ENCODE assay signal across 11 cellular contexts in genomic region chr17:42363767-42364585, GRCh38. TPM values are rescaled to one million over a fixed set of nuclear protein-coding genes. Genes with fewer than 3 reads are reported as not detected.
DNase-seq lines count a peak whose midpoint lies in the region; ATAC-seq, FAIRE-seq and TF ChIP-seq lines count a peak whose summit lies in the region.
"Had no signal": no experiment of that assay in that cellular context is flagged by ENCODE, and none has a peak within 500 bp of the region (broad histone marks: within the 10 kb centered on the region; RNA-seq: fewer than 3 reads in every experiment).

No MANE protein-coding gene starts in this region.

- intact Hi-C loops in activated CD4-positive, alpha-beta memory T cell treated with anti-CD3 and anti-CD28 coated beads for 36 hours (cut with micrococcal nuclease) = loop anchor here (1.0 to 2.0 kb wide), 2 partner anchors 22 to 25 kb away; partner anchors contain the start of gene STAT3
- intact Hi-C loops in activated CD8-positive, alpha-beta T cell treated with anti-CD3 and anti-CD28 coated beads for 36 hours (cut with micrococcal nuclease) = no loop called here

- no peak for TF ChIP-seq CTCF in activated CD8-positive, alpha-beta T cell treated with anti-CD3 and anti-CD28 coated beads for 36 hours (IDR thresholded peaks at IDR 0.05)

- H3K4me1 ChIP-seq in skeletal muscle satellite cell (ENCODE audit: control insufficient read depth, insufficient read depth, low read length) = peaks cover 37% of the 10 kb centered on the region
- H3K4me1 ChIP-seq: foreskin keratinocyte had no signal

- H3K27me3 Mint-ChIP-seq in activated CD4-positive, alpha-beta memory T cell treated with anti-CD3 and anti-CD28 coated beads for 36 hours = no peaks in the 10 kb centered on the region
- H3K27me3 Mint-ChIP-seq in activated CD4-positive, alpha-beta memory T cell treated with anti-CD3 and anti-CD28 coated beads, Interleukin-2, amount 10 ng/mL, durations not matched to agents 7 days and 5 days = no peaks in the 10 kb centered on the region
- no peaks in the 10 kb centered on the region for H3K27me3 Mint-ChIP-seq in activated CD8-positive, alpha-beta T cell treated with anti-CD3 and anti-CD28 coated beads for 36 hours

- H3K27ac Mint-ChIP-seq in activated CD4-positive, alpha-beta memory T cell treated with anti-CD3 and anti-CD28 coated beads for 36 hours = peak overlapping the region; percentile 71
- no peak overlapping the region for H3K27ac Mint-ChIP-seq in activated CD4-positive, alpha-beta memory T cell treated with anti-CD3 and anti-CD28 coated beads, Interleukin-2, amount 10 ng/mL, durations not matched to agents 7 days and 5 days
- peak overlapping the region; percentile 87 for H3K27ac Mint-ChIP-seq in activated CD8-positive, alpha-beta T cell treated with anti-CD3 and anti-CD28 coated beads for 36 hours

- H3K4me3 Mint-ChIP-seq in activated CD4-positive, alpha-beta memory T cell treated with anti-CD3 and anti-CD28 coated beads for 36 hours = no peak overlapping the region
- H3K4me3 Mint-ChIP-seq in activated CD4-positive, alpha-beta memory T cell treated with anti-CD3 and anti-CD28 coated beads, Interleukin-2, amount 10 ng/mL, durations not matched to agents 7 days and 5 days = no peak overlapping the region
- peak overlapping the region; percentile 14 for H3K4me3 Mint-ChIP-seq in activated CD8-positive, alpha-beta T cell treated with anti-CD3 and anti-CD28 coated beads for 36 hours

- no peaks in the 10 kb centered on the region for H3K36me3 ChIP-seq in skeletal muscle satellite cell (ENCODE audit: insufficient read depth, low read length)

- peak; percentile 22 for ATAC-seq in activated CD8-positive, alpha-beta T cell treated with anti-CD3 and anti-CD28 coated beads for 36 hours
- ATAC-seq: foreskin keratinocyte had no signal

- peaks cover 34% of the 10 kb centered on the region for H3K36me3 Mint-ChIP-seq in activated CD4-positive, alpha-beta memory T cell treated with anti-CD3 and anti-CD28 coated beads for 36 hours
- H3K36me3 Mint-ChIP-seq in activated CD4-positive, alpha-beta memory T cell treated with anti-CD3 and anti-CD28 coated beads, Interleukin-2, amount 10 ng/mL, durations not matched to agents 7 days and 5 days (ENCODE audit: low read depth) = peaks cover 41% of the 10 kb centered on the region
- peaks cover 61% of the 10 kb centered on the region for H3K36me3 Mint-ChIP-seq in activated CD8-positive, alpha-beta T cell treated with anti-CD3 and anti-CD28 coated beads for 36 hours (ENCODE audit: low read depth)

- no peaks in the 10 kb centered on the region for H3K9me3 Mint-ChIP-seq in activated CD4-positive, alpha-beta memory T cell treated with anti-CD3 and anti-CD28 coated beads for 36 hours
- H3K9me3 Mint-ChIP-seq in activated CD4-positive, alpha-beta memory T cell treated with anti-CD3 and anti-CD28 coated beads, Interleukin-2, amount 10 ng/mL, durations not matched to agents 7 days and 5 days = no peaks in the 10 kb centered on the region
- H3K9me3 Mint-ChIP-seq in activated CD8-positive, alpha-beta T cell treated with anti-CD3 and anti-CD28 coated beads for 36 hours = peaks cover 4% of the 10 kb centered on the region

- H3K4me3 ChIP-seq in skeletal muscle satellite cell (ENCODE audit: low read length) = no peak overlapping the region

- peak overlapping the region; percentile 33 for H3K4me2 ChIP-seq in skeletal muscle satellite cell (ENCODE audit: low read length)

- peak; percentile 43 for DNase-seq in activated CD4-positive, alpha-beta memory T cell treated with anti-CD3 and anti-CD28 coated beads for 36 hours
- DNase-seq in activated CD4-positive, alpha-beta memory T cell treated with anti-CD3 and anti-CD28 coated beads, Interleukin-2, amount 10 ng/mL, durations not matched to agents 7 days and 5 days = no peak
- peak; percentile 27 for DNase-seq in activated CD8-positive, alpha-beta T cell treated with anti-CD3 and anti-CD28 coated beads for 36 hours
- peak; percentile 76 for DNase-seq in fibroblast of gingiva (ENCODE audit: low read depth)
- DNase-seq in NCI-H510A treated with DMSO at 0.1 percent for 48 hours (lab: John Stamatoyannopoulos, UW) = no peak
- DNase-seq in urothelium cell line (ENCODE audit: low spot score) = no peak
- DNase-seq in GM03348 (ENCODE audit: low spot score) = no peak
- DNase-seq: activated gamma-delta T cell, foreskin keratinocyte, midbrain had no signal

- H3K9me3 ChIP-seq in skeletal muscle satellite cell (replicated peaks; ENCODE audit: low read length) = no peaks in the 10 kb centered on the region

- H3K27me3 ChIP-seq in skeletal muscle satellite cell (ENCODE audit: control insufficient read depth, insufficient read depth, low read length) = no peaks in the 10 kb centered on the region
- H3K27me3 ChIP-seq: foreskin keratinocyte had no signal

- peaks cover 74% of the 10 kb centered on the region for H3K4me1 Mint-ChIP-seq in activated CD4-positive, alpha-beta memory T cell treated with anti-CD3 and anti-CD28 coated beads for 36 hours (ENCODE audit: low read depth)
- peaks cover 65% of the 10 kb centered on the region for H3K4me1 Mint-ChIP-seq in activated CD4-positive, alpha-beta memory T cell treated with anti-CD3 and anti-CD28 coated beads, Interleukin-2, amount 10 ng/mL, durations not matched to agents 7 days and 5 days
- peaks cover 73% of the 10 kb centered on the region for H3K4me1 Mint-ChIP-seq in activated CD8-positive, alpha-beta T cell treated with anti-CD3 and anti-CD28 coated beads for 36 hours (ENCODE audit: low read depth)

- H3K9ac ChIP-seq in skeletal muscle satellite cell (ENCODE audit: low read depth, low read length) = no peak overlapping the region

- no peak for FAIRE-seq in urothelium cell line (lab: Jason Lieb, UNC)

- CTCF ChIA-PET in activated CD4-positive, alpha-beta memory T cell treated with anti-CD3 and anti-CD28 coated beads for 36 hours (lab: Charles Lee) = interaction anchor here (0.9 to 2.1 kb wide), 3 partner anchors 25 to 66 kb away, joined by 4 to 5 read pairs (median 4); partner anchors contain the start of gene STAT3
- CTCF ChIA-PET in activated CD4-positive, alpha-beta memory T cell treated with anti-CD3 and anti-CD28 coated beads, Interleukin-2, amount 10 ng/mL, durations not matched to agents 7 days and 5 days (lab: Charles Lee) = no interaction called here
- CTCF ChIA-PET in activated CD8-positive, alpha-beta T cell treated with anti-CD3 and anti-CD28 coated beads for 36 hours (lab: Charles Lee) = interaction anchor here (0.7 to 1.4 kb wide), 4 partner anchors 11 to 39 kb away, joined by 3 to 6 read pairs (median 3); partner anchors contain the start of gene STAT3

- POLR2A ChIA-PET in activated CD4-positive, alpha-beta memory T cell treated with anti-CD3 and anti-CD28 coated beads for 36 hours (lab: Charles Lee) = interaction anchor here (1.3 kb wide), 1 partner anchor 24 kb away, joined by 5 read pairs; the partner anchor contains the start of gene STAT3
- POLR2A ChIA-PET in activated CD4-positive, alpha-beta memory T cell treated with anti-CD3 and anti-CD28 coated beads, Interleukin-2, amount 10 ng/mL, durations not matched to agents 7 days and 5 days (lab: Charles Lee) = interaction anchor here (2.0 kb wide), 1 partner anchor 25 kb away, joined by 7 read pairs; the partner anchor contains the start of gene STAT3
- POLR2A ChIA-PET in activated CD8-positive, alpha-beta T cell treated with anti-CD3 and anti-CD28 coated beads for 36 hours (lab: Charles Lee) = interaction anchor here (0.7 to 1.3 kb wide), 2 partner anchors 37 to 52 kb away, joined by 3 read pairs; no protein-coding TSS in a partner anchor

RNA-seq across cellular contexts. Expression of gene STAT3, which starts 24.3 kb away (rescaled TPM):
- 100 to 1,000 TPM; 194 to 198 TPM for total RNA-seq in activated CD4-positive, alpha-beta memory T cell treated with anti-CD3 and anti-CD28 coated beads for 36 hours
- 100 to 1,000 TPM; 130 to 135 TPM for total RNA-seq in activated CD4-positive, alpha-beta memory T cell treated with anti-CD3 and anti-CD28 coated beads, Interleukin-2, amount 10 ng/mL, durations not matched to agents 7 days and 5 days
- 100 to 1,000 TPM; 276 to 286 TPM for total RNA-seq in activated CD8-positive, alpha-beta T cell treated with anti-CD3 and anti-CD28 coated beads for 36 hours
- total RNA-seq in skeletal muscle satellite cell (2012; rRNA removed) = 67.7 and 76.2 TPM in 2 replicates

RNA-seq across cellular contexts. Expression of gene CAVIN1, which starts 59.1 kb away (rescaled TPM):
- 1 to 10 TPM; 2.5 to 2.9 TPM for total RNA-seq in activated CD4-positive, alpha-beta memory T cell treated with anti-CD3 and anti-CD28 coated beads for 36 hours
- total RNA-seq in activated CD4-positive, alpha-beta memory T cell treated with anti-CD3 and anti-CD28 coated beads, Interleukin-2, amount 10 ng/mL, durations not matched to agents 7 days and 5 days = 1 to 10 TPM; 1.0 to 1.1 TPM
- total RNA-seq in activated CD8-positive, alpha-beta T cell treated with anti-CD3 and anti-CD28 coated beads for 36 hours = 1 to 10 TPM; 1.8 to 2.0 TPM
- total RNA-seq in skeletal muscle satellite cell (2012; rRNA removed) = 663 and 678 TPM in 2 replicates

Comparison
In these comparisons a context has a peak if more than half of its experiments do, and no peak if none do; other contexts are left out.
1. DNase-seq: peak in activated CD4-positive, alpha-beta memory T cell treated with anti-CD3 and anti-CD28 coated beads for 36 hours (single experiment), activated CD8-positive, alpha-beta T cell treated with anti-CD3 and anti-CD28 coated beads for 36 hours (single experiment) and fibroblast of gingiva (single experiment); none in activated CD4-positive, alpha-beta memory T cell treated with anti-CD3 and anti-CD28 coated beads, Interleukin-2, amount 10 ng/mL, durations not matched to agents 7 days and 5 days (single experiment), NCI-H510A treated with DMSO at 0.1 percent for 48 hours (single experiment), urothelium cell line (single experiment) and GM03348 (single experiment).